1 cellular context compared by ENCODE assay signal in the genomic region with DNA sequence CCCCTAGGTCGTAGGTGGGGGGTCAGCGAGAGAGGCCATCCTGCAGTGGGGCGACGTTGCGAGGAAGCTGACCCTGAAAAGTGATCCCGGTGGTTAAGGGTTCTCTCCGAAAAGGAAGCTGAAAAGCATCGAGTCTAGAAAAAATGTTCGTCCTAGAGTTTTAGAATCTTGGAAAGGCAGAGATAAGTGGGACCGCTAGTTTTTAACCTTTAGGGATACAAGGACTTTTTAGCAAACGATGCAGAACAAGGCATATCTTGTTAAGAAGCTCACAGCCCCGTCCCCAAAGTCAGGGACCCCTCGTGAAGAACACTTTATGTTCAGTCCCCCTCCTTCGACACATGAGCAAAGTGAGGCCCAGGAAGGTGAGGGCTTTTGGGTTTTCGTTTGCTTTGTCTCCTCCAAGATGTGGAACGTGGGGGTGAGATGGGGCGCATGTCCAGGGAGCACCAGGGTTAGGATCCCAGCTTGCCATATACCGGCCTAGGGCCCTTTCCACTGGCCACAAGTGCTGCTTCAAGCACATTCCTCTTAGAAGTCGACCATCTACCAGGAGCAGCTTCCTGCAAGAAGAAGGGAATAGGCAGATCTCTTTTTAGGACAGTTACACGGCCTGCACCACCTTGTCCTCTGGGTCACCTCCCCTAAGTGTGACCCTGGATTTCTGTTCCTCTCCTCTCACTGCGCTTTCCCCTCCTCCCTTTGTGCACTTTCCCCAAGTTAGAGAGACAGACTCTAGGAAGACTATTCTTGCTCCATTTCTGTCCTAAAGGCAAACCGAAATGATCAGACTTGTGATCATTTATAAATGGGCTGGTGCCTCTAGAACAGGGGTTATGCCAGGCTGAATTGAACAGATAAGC.
TF ChIP-seq lines count a peak whose summit lies in the region.

No MANE protein-coding gene starts in this region.

TF ChIP-seq in SK-N-SH, 30 proteins besides CTCF, POLR2A, EP300 and RAD21 (continued from another document):
- TF ChIP-seq, protein P1, sequence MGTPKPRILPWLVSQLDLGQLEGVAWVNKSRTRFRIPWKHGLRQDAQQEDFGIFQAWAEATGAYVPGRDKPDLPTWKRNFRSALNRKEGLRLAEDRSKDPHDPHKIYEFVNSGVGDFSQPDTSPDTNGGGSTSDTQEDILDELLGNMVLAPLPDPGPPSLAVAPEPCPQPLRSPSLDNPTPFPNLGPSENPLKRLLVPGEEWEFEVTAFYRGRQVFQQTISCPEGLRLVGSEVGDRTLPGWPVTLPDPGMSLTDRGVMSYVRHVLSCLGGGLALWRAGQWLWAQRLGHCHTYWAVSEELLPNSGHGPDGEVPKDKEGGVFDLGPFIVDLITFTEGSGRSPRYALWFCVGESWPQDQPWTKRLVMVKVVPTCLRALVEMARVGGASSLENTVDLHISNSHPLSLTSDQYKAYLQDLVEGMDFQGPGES (IDR thresholded peaks at IDR 0.05; ENCODE audit: low read depth, low read length): no peak
- no peak for TF ChIP-seq YY1 (IDR thresholded peaks at IDR 0.05; ENCODE audit: low read depth)
- no peak for TF ChIP-seq POLR2AphosphoS5 (IDR thresholded peaks at IDR 0.05; ENCODE audit: low read depth, low read length)
- TF ChIP-seq, protein P2, sequence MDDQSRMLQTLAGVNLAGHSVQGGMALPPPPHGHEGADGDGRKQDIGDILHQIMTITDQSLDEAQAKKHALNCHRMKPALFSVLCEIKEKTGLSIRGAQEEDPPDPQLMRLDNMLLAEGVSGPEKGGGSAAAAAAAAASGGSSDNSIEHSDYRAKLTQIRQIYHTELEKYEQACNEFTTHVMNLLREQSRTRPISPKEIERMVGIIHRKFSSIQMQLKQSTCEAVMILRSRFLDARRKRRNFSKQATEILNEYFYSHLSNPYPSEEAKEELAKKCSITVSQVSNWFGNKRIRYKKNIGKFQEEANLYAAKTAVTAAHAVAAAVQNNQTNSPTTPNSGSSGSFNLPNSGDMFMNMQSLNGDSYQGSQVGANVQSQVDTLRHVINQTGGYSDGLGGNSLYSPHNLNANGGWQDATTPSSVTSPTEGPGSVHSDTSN (IDR thresholded peaks at IDR 0.05): no peak
- TF ChIP-seq, protein P3, sequence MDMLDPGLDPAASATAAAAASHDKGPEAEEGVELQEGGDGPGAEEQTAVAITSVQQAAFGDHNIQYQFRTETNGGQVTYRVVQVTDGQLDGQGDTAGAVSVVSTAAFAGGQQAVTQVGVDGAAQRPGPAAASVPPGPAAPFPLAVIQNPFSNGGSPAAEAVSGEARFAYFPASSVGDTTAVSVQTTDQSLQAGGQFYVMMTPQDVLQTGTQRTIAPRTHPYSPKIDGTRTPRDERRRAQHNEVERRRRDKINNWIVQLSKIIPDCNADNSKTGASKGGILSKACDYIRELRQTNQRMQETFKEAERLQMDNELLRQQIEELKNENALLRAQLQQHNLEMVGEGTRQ (IDR thresholded peaks at IDR 0.05; ENCODE audit: borderline replicate concordance, low read depth, low read length): no peak
- no peak for TF ChIP-seq RXRA (IDR thresholded peaks at IDR 0.05; ENCODE audit: borderline replicate concordance, low read depth)
- no peak for TF ChIP-seq SIN3A (IDR thresholded peaks at IDR 0.05; ENCODE audit: borderline replicate concordance, low read depth, low read length)
TF ChIP-seq in SK-N-SH: peak in this region for 0.
